20 cellular contexts compared by ENCODE assay signal in genomic region chr19:46685189-46685588, GRCh38. TPM values are rescaled to one million over a fixed set of nuclear protein-coding genes. Genes with fewer than 3 reads are reported as not detected.
"Had no signal": no experiment of that assay in that cellular context is flagged by ENCODE, and none has a peak within 500 bp of the region (broad histone marks: within the 10 kb centered on the region; RNA-seq: fewer than 3 reads in every experiment).

No MANE protein-coding gene starts in this region.

- ATAC-seq: gastroesophageal sphincter, heart left ventricle, left ventricle myocardium superior, pancreas, psoas muscle, SK-N-SH treated with all-trans-retinoic acid at 6 μM for 48 hours, T-cell had no signal

- H3K9me3 ChIP-seq: esophagus squamous epithelium, gastroesophageal sphincter, heart left ventricle, pancreas, psoas muscle, right atrium auricular region, transverse colon had no signal

- H3K27ac Mint-ChIP-seq: activated CD4-positive, alpha-beta T cell treated with anti-CD3 and anti-CD28 coated beads, Interleukin-2, amount 10 ng/mL, durations not matched to agents 7 days and 5 days; mesothelial cell of epicardium; nephron progenitor cell had no signal

- H3K4me1 ChIP-seq: esophagus squamous epithelium, gastroesophageal sphincter, heart left ventricle, pancreas, psoas muscle, right atrium auricular region had no signal

- H3K4me1 Mint-ChIP-seq: activated CD4-positive, alpha-beta T cell treated with anti-CD3 and anti-CD28 coated beads, Interleukin-2, amount 10 ng/mL, durations not matched to agents 7 days and 5 days; mesothelial cell of epicardium; nephron progenitor cell had no signal

- H3K9me3 Mint-ChIP-seq: activated CD4-positive, alpha-beta T cell treated with anti-CD3 and anti-CD28 coated beads, Interleukin-2, amount 10 ng/mL, durations not matched to agents 7 days and 5 days; mesothelial cell of epicardium; nephron progenitor cell; T-cell had no signal

- H3K4me3 ChIP-seq: coronary artery, esophagus squamous epithelium, gastroesophageal sphincter, heart left ventricle, pancreas, psoas muscle, right atrium auricular region, transverse colon had no signal

- H3K27ac ChIP-seq: coronary artery, esophagus squamous epithelium, gastroesophageal sphincter, heart left ventricle, pancreas, psoas muscle, right atrium auricular region, transverse colon, WERI-Rb-1 had no signal

- H3K27me3 Mint-ChIP-seq: activated CD4-positive, alpha-beta T cell treated with anti-CD3 and anti-CD28 coated beads, Interleukin-2, amount 10 ng/mL, durations not matched to agents 7 days and 5 days; T-cell had no signal

- DNase-seq: activated CD4-positive, alpha-beta T cell treated with anti-CD3 and anti-CD28 coated beads, Interleukin-2, amount 10 ng/mL, durations not matched to agents 7 days and 5 days; activated CD4-positive, CD25-positive, alpha-beta regulatory T cell treated with anti-CD3 and anti-CD28 coated beads, Interleukin-2, amount 50 U/mL, for 72 hours; cerebellar nuclear complex; esophagus squamous epithelium; left ventricle myocardium superior; mammary epithelial cell; nephron progenitor cell; pancreas; psoas muscle; stimulated activated CD4-positive, alpha-beta T cell treated with anti-CD3 and anti-CD28 coated beads, Interleukin-4, amount 100 ng/mL, for 24 hours; T-cell; transverse colon; WERI-Rb-1 had no signal

- H3K4me3 Mint-ChIP-seq: activated CD4-positive, alpha-beta T cell treated with anti-CD3 and anti-CD28 coated beads, Interleukin-2, amount 10 ng/mL, durations not matched to agents 7 days and 5 days; mesothelial cell of epicardium; nephron progenitor cell; T-cell had no signal

RNA-seq across cellular contexts. Expression of gene GNG8, which starts 49.2 kb away (rescaled TPM):
- total RNA-seq: activated CD4-positive, alpha-beta T cell treated with anti-CD3 and anti-CD28 coated beads, Interleukin-2, amount 10 ng/mL, durations not matched to agents 7 days and 5 days; esophagus squamous epithelium; gastroesophageal sphincter; heart left ventricle; left ventricle myocardium superior; mammary epithelial cell; pancreas; psoas muscle; right atrium auricular region; temporal lobe; transverse colon had no signal
- polyA plus RNA-seq: heart left ventricle, mammary epithelial cell, pancreas, psoas muscle had no signal
